ENCODE assay signal across 8 cellular contexts in genomic region chr6:170554888-170555137, GRCh38. TPM values are rescaled to one million over a fixed set of nuclear protein-coding genes. Genes with fewer than 3 reads are reported as not detected.
DNase-seq lines count a peak whose midpoint lies in the region; ATAC-seq and TF ChIP-seq lines count a peak whose summit lies in the region.

No MANE protein-coding gene starts in this region.

- H3K4me1 ChIP-seq in BE2C: no peaks in the 10 kb centered on the region
- H3K4me1 ChIP-seq in MM.1S (ENCODE audit: low read length): peaks cover 12% of the 10 kb centered on the region
- peaks cover 0 to 2% of the 10 kb centered on the region in 2 donors for H3K4me1 ChIP-seq in esophagus (ENCODE audit: control insufficient read depth in 2 of 2, insufficient read depth in 2 of 2, low read length in 1 of 2)
- H3K4me1 ChIP-seq in neutrophil (ENCODE audit: control insufficient read depth in 1 of 2, insufficient read depth in 1 of 2, low read depth in 1 of 2, low read length in 1 of 2): peaks cover 27 to 30% of the 10 kb centered on the region in 2 experiments

- H3K79me2 ChIP-seq in MM.1S (ENCODE audit: low read length): peaks cover 68% of the 10 kb centered on the region

- H3F3A ChIP-seq in MM.1S (ENCODE audit: insufficient read depth, low read length): peaks cover 7% of the 10 kb centered on the region; the same call in 1 of the 2 replicates

- POLR2A ChIA-PET in naive thymus-derived CD8-positive, alpha-beta T cell (lab: Charles Lee): interaction anchor here (0.6 to 4.3 kb wide), 4 partner anchors 29 to 860 kb away, joined by 3 to 59 read pairs (median 39); partner anchors contain the start of genes DYNLT2, ERMARD, PDCD2 and PHF10
- POLR2A ChIA-PET in activated CD8-positive, alpha-beta T cell treated with anti-CD3 and anti-CD28 coated beads, Interleukin-2, amount 10 ng/mL, durations not matched to agents 7 days and 5 days (lab: Charles Lee): interaction anchor here (1.1 to 4.6 kb wide), 2 partner anchors 29 to 804 kb away, joined by 3 to 37 read pairs; partner anchors contain the start of gene PDCD2

- H3K36me3 Mint-ChIP-seq in naive thymus-derived CD8-positive, alpha-beta T cell: peaks cover 0 to 42% (median 6%) of the 10 kb centered on the region in 3 donors
- peaks cover 30% of the 10 kb centered on the region for H3K36me3 Mint-ChIP-seq in activated CD8-positive, alpha-beta T cell treated with anti-CD3 and anti-CD28 coated beads, Interleukin-2, amount 10 ng/mL, durations not matched to agents 7 days and 5 days (ENCODE audit: low read depth)

- DNase-seq in BE2C: no peak
- no peak for DNase-seq in MM.1S
- no peak for DNase-seq in naive thymus-derived CD8-positive, alpha-beta T cell
- no peak for DNase-seq in stimulated activated CD4-positive, alpha-beta T cell treated with anti-CD3 and anti-CD28 coated beads, Interleukin-2, amount 100 ng/mL, for 24 hours
- DNase-seq in activated CD8-positive, alpha-beta T cell treated with anti-CD3 and anti-CD28 coated beads, Interleukin-2, amount 10 ng/mL, durations not matched to agents 7 days and 5 days: no peak
- DNase-seq in NCI-H774 (lab: John Stamatoyannopoulos, UW): no peak

- H3K4me3 ChIP-seq in BE2C (ENCODE audit: low read depth, low read length): peak overlapping the region; percentile 99
- H3K4me3 ChIP-seq in MM.1S (ENCODE audit: low read length): peak overlapping the region; percentile 85
- H3K4me3 ChIP-seq in esophagus (ENCODE audit: low read depth in 1 of 2, low read length in 2 of 2): peak overlapping the region; percentile 94 to 98
- peak overlapping the region; percentile 85 to 87 for H3K4me3 ChIP-seq in neutrophil (ENCODE audit: low read depth in 1 of 2, low read length in 1 of 2)

- peaks cover 22 to 41% (median 25%) of the 10 kb centered on the region in 4 donors for H3K4me1 Mint-ChIP-seq in naive thymus-derived CD8-positive, alpha-beta T cell
- H3K4me1 Mint-ChIP-seq in activated CD8-positive, alpha-beta T cell treated with anti-CD3 and anti-CD28 coated beads, Interleukin-2, amount 10 ng/mL, durations not matched to agents 7 days and 5 days (ENCODE audit: low read depth): peaks cover 28% of the 10 kb centered on the region

- ATAC-seq in naive thymus-derived CD8-positive, alpha-beta T cell: no peak
- no peak for ATAC-seq in activated CD8-positive, alpha-beta T cell treated with anti-CD3 and anti-CD28 coated beads, Interleukin-2, amount 10 ng/mL, durations not matched to agents 7 days and 5 days

- peak overlapping the region; percentile 78 for H3K4me2 ChIP-seq in MM.1S (ENCODE audit: low read depth, low read length)

- peak overlapping the region; percentile 53; the same call in 1 of the 2 replicates for H3K27ac ChIP-seq in MM.1S (ENCODE audit: low read length)
- H3K27ac ChIP-seq in esophagus (ENCODE audit: low read depth in 2 of 2, low read length in 1 of 2): peak overlapping the region in 1 of 2 donors; percentile 80
- H3K27ac ChIP-seq in neutrophil: peak overlapping the region; percentile 94

- no peaks in the 10 kb centered on the region for H3K9me3 Mint-ChIP-seq in naive thymus-derived CD8-positive, alpha-beta T cell
- H3K9me3 Mint-ChIP-seq in activated CD8-positive, alpha-beta T cell treated with anti-CD3 and anti-CD28 coated beads, Interleukin-2, amount 10 ng/mL, durations not matched to agents 7 days and 5 days (ENCODE audit: insufficient read depth): no peaks in the 10 kb centered on the region

- 2% methylated on average over 6 of the region's 6 CpGs for whole genome bisulfite sequencing in esophagus, 2 donors

- H3K9me2 ChIP-seq in MM.1S (replicated peaks; ENCODE audit: insufficient read depth, low read length): no peaks in the 10 kb centered on the region

- H3K4me3 Mint-ChIP-seq in naive thymus-derived CD8-positive, alpha-beta T cell: no peak overlapping the region
- no peak overlapping the region for H3K4me3 Mint-ChIP-seq in activated CD8-positive, alpha-beta T cell treated with anti-CD3 and anti-CD28 coated beads, Interleukin-2, amount 10 ng/mL, durations not matched to agents 7 days and 5 days

- no peaks in the 10 kb centered on the region for H3K9me3 ChIP-seq in BE2C
- no peaks in the 10 kb centered on the region for H3K9me3 ChIP-seq in MM.1S (replicated peaks; ENCODE audit: insufficient read depth, low read length)
- no peaks in the 10 kb centered on the region for H3K9me3 ChIP-seq in esophagus (ENCODE audit: control insufficient read depth in 2 of 2, insufficient read depth in 1 of 2, low read depth in 1 of 2, low read length in 1 of 2)
- no peaks in the 10 kb centered on the region for H3K9me3 ChIP-seq in neutrophil

- H3K36me3 ChIP-seq in BE2C: peaks cover 22% of the 10 kb centered on the region
- no peaks in the 10 kb centered on the region for H3K36me3 ChIP-seq in MM.1S (replicated peaks; ENCODE audit: insufficient read depth, low read length)
- no peaks in the 10 kb centered on the region for H3K36me3 ChIP-seq in esophagus (ENCODE audit: control insufficient read depth in 2 of 2, insufficient read depth in 2 of 2, low read length in 1 of 2)
- H3K36me3 ChIP-seq in neutrophil: peaks cover 19% of the 10 kb centered on the region

- no peaks in the 10 kb centered on the region for H3K27me3 ChIP-seq in BE2C
- no peaks in the 10 kb centered on the region for H3K27me3 ChIP-seq in MM.1S (replicated peaks; ENCODE audit: insufficient read depth, low read length)
- no peaks in the 10 kb centered on the region for H3K27me3 ChIP-seq in esophagus (ENCODE audit: control insufficient read depth in 1 of 2, insufficient read depth in 2 of 2, low read length in 2 of 2)
- H3K27me3 ChIP-seq in neutrophil: no peaks in the 10 kb centered on the region

- H4K20me1 ChIP-seq in MM.1S (ENCODE audit: insufficient read depth, low read length): peaks cover 7% of the 10 kb centered on the region

- no peaks in the 10 kb centered on the region for H3K27me3 Mint-ChIP-seq in naive thymus-derived CD8-positive, alpha-beta T cell
- no peaks in the 10 kb centered on the region for H3K27me3 Mint-ChIP-seq in activated CD8-positive, alpha-beta T cell treated with anti-CD3 and anti-CD28 coated beads, Interleukin-2, amount 10 ng/mL, durations not matched to agents 7 days and 5 days (ENCODE audit: low read depth)

- H3K9ac ChIP-seq in MM.1S (ENCODE audit: low read length): peak overlapping the region; percentile 82

- no peak overlapping the region for H2AFZ ChIP-seq in MM.1S (ENCODE audit: low read length)

- no peak overlapping the region for H3K27ac Mint-ChIP-seq in naive thymus-derived CD8-positive, alpha-beta T cell
- no peak overlapping the region for H3K27ac Mint-ChIP-seq in activated CD8-positive, alpha-beta T cell treated with anti-CD3 and anti-CD28 coated beads, Interleukin-2, amount 10 ng/mL, durations not matched to agents 7 days and 5 days

- CTCF ChIA-PET in activated CD8-positive, alpha-beta T cell treated with anti-CD3 and anti-CD28 coated beads, Interleukin-2, amount 10 ng/mL, durations not matched to agents 7 days and 5 days (lab: Charles Lee): no interaction called here

- TF ChIP-seq CTCF in BE2C (IDR thresholded peaks at IDR 0.05; ENCODE audit: low read depth, low read length) (no peak), MM.1S (IDR thresholded peaks at IDR 0.05; ENCODE audit: low read length) (no peak), neutrophil (IDR thresholded peaks at IDR 0.05) (no peak)

RNA-seq across cellular contexts. Expression of gene TBP, which starts 0.6 kb away (rescaled TPM):
- polyA plus RNA-seq in BE2C (2012; ENCODE audit: insufficient read depth, insufficient read length, low read depth): 35.9 TPM
- 1 to 10 TPM; 5.7 to 7.2 TPM for polyA plus RNA-seq in esophagus
- total RNA-seq in naive thymus-derived CD8-positive, alpha-beta T cell: 10 to 100 TPM; 32.7 to 34.5 TPM
- 10 to 100 TPM; 13.8 to 25.6 (median 17.1) TPM for polyA plus RNA-seq in naive thymus-derived CD8-positive, alpha-beta T cell
- 10 to 100 TPM; 20.0 to 21.5 TPM for total RNA-seq in activated CD8-positive, alpha-beta T cell treated with anti-CD3 and anti-CD28 coated beads, Interleukin-2, amount 10 ng/mL, durations not matched to agents 7 days and 5 days

RNA-seq across cellular contexts. Expression of gene PSMB1, which starts 1.7 kb away (rescaled TPM):
- 510 TPM for polyA plus RNA-seq in BE2C (2012; ENCODE audit: insufficient read depth, insufficient read length, low read depth)
- polyA plus RNA-seq in esophagus: 100 to 1,000 TPM; 138 to 228 TPM
- 100 to 1,000 TPM in 1 of 2 experiments, 10 to 100 TPM in 1; 98.7 to 106 TPM for total RNA-seq in naive thymus-derived CD8-positive, alpha-beta T cell
- polyA plus RNA-seq in naive thymus-derived CD8-positive, alpha-beta T cell: 100 to 1,000 TPM; 449 to 578 (median 506) TPM
- total RNA-seq in activated CD8-positive, alpha-beta T cell treated with anti-CD3 and anti-CD28 coated beads, Interleukin-2, amount 10 ng/mL, durations not matched to agents 7 days and 5 days: 100 to 1,000 TPM; 161 to 173 TPM

RNA-seq across cellular contexts. Expression of gene PDCD2, which starts 29.6 kb away (rescaled TPM):
- polyA plus RNA-seq in BE2C (2012; ENCODE audit: insufficient read depth, insufficient read length, low read depth): 79.0 TPM
- 10 to 100 TPM; 41.3 to 45.1 TPM for polyA plus RNA-seq in esophagus
- 10 to 100 TPM; 87.0 to 87.2 TPM for total RNA-seq in naive thymus-derived CD8-positive, alpha-beta T cell
- polyA plus RNA-seq in naive thymus-derived CD8-positive, alpha-beta T cell: 100 to 1,000 TPM; 117 to 133 (median 122) TPM
- total RNA-seq in activated CD8-positive, alpha-beta T cell treated with anti-CD3 and anti-CD28 coated beads, Interleukin-2, amount 10 ng/mL, durations not matched to agents 7 days and 5 days: 10 to 100 TPM; 74.0 to 77.1 TPM
